Comparison of ENCODE assay signal across 24 cellular contexts in the genomic region with DNA sequence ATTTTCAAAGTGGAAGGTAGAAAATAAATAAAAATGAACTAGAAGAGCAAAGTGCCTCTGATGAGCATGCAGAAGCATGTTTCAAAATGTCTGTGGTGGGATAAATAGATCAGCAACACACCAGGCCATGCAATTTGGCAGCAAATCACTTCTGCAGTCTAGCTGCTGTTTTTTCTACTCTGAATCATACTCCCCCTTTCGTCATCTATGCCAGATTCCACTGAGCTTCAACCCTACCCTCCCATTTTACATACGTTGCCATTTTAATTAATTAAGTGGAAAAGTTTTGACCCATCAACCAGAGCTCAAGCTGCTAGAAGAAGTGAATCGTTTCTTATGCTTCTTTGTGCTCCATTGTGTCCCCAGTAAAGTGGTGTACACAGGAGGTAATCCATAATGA.
DNase-seq lines count a peak whose midpoint lies in the region; ATAC-seq and TF ChIP-seq lines count a peak whose summit lies in the region.
"Had no signal": no experiment of that assay in that cellular context is flagged by ENCODE, and none has a peak within 500 bp of the region (broad histone marks: within the 10 kb centered on the region; RNA-seq: fewer than 3 reads in every experiment).

No MANE protein-coding gene starts in this region.

- intact Hi-C loops in MCF 10A (cut with micrococcal nuclease) = no loop called here

- DNase-seq in NCI-H1694 treated with DMSO at 0.1 percent for 48 hours (lab: John Stamatoyannopoulos, UW) (peak; percentile 34), NCI-H1694 (lab: John Stamatoyannopoulos, UW) (no peak), MCF 10A (ENCODE audit: unreplicated experiment) (peak; percentile 85), fibroblast of the conjunctiva (ENCODE audit: low read depth) (peak; percentile 32)
- DNase-seq in stimulated activated CD4-positive, alpha-beta T cell treated with anti-CD3 and anti-CD28 coated beads, Interleukin-15, amount 100 ng/mL, for 24 hours = no peak
- DNase-seq: activated CD4-positive, CD25-positive, alpha-beta regulatory T cell; activated CD8-positive, alpha-beta T cell treated with anti-CD3 and anti-CD28 coated beads for 36 hours; activated naive CD4-positive, alpha-beta T cell treated with anti-CD3 and anti-CD28 coated beads, Interleukin-2, amount 10 ng/mL, durations not matched to agents 7 days and 5 days; activated T-cell treated with anti-CD3 and anti-CD28 coated beads, Interleukin-2, amount 50 U/mL, for 1 hour; Caco-2; islet precursor cell; naive thymus-derived CD8-positive, alpha-beta T cell; NCI-H2171 treated with DMSO at 0.1 percent for 48 hours; SK-N-SH; stimulated activated CD4-positive, alpha-beta T cell treated with anti-CD3 and anti-CD28 coated beads, Interleukin-4, amount 100 ng/mL, for 1 hour; stomach; T1000 had no signal

- POLR2A ChIA-PET in MCF 10A (lab: Yijun Ruan, JAX) = interaction anchor here (1.0 kb wide), 1 partner anchor 9 kb away, joined by 3 read pairs; no protein-coding TSS in a partner anchor

- no peak for ATAC-seq in HG03108 (IDR thresholded peaks at IDR 0.05; ENCODE audit: unreplicated experiment)
- no peak for ATAC-seq in HG02678 (IDR thresholded peaks at IDR 0.05; ENCODE audit: unreplicated experiment)
- ATAC-seq in GM21390 (IDR thresholded peaks at IDR 0.05; ENCODE audit: unreplicated experiment) = no peak
- ATAC-seq: activated CD8-positive, alpha-beta T cell treated with anti-CD3 and anti-CD28 coated beads for 36 hours; naive thymus-derived CD8-positive, alpha-beta T cell; Panc1 had no signal

- no peaks in the 10 kb centered on the region for H3K36me3 Mint-ChIP-seq in MCF 10A (ENCODE audit: insufficient read depth, unreplicated experiment)
- H3K36me3 Mint-ChIP-seq: activated naive CD4-positive, alpha-beta T cell treated with anti-CD3 and anti-CD28 coated beads, Interleukin-2, amount 10 ng/mL, durations not matched to agents 7 days and 5 days; brain; naive thymus-derived CD8-positive, alpha-beta T cell; type B pancreatic cell had no signal

- H3K4me3 Mint-ChIP-seq in MCF 10A (ENCODE audit: unreplicated experiment) = no peak overlapping the region
- H3K4me3 Mint-ChIP-seq: activated CD8-positive, alpha-beta T cell treated with anti-CD3 and anti-CD28 coated beads for 36 hours; activated naive CD4-positive, alpha-beta T cell treated with anti-CD3 and anti-CD28 coated beads, Interleukin-2, amount 10 ng/mL, durations not matched to agents 7 days and 5 days; brain; dendritic cell treated with granulocyte-macrophage colony-stimulating factor and Interleukin-4, amounts not matched to agents 40 ng/mL and 50 ng/mL, for 4 days; naive thymus-derived CD8-positive, alpha-beta T cell; type B pancreatic cell had no signal

- H3K9me3 Mint-ChIP-seq in MCF 10A (ENCODE audit: unreplicated experiment) = no peaks in the 10 kb centered on the region
- H3K9me3 Mint-ChIP-seq: activated CD8-positive, alpha-beta T cell treated with anti-CD3 and anti-CD28 coated beads for 36 hours; activated naive CD4-positive, alpha-beta T cell treated with anti-CD3 and anti-CD28 coated beads, Interleukin-2, amount 10 ng/mL, durations not matched to agents 7 days and 5 days; brain; dendritic cell treated with granulocyte-macrophage colony-stimulating factor and Interleukin-4, amounts not matched to agents 40 ng/mL and 50 ng/mL, for 4 days; type B pancreatic cell had no signal

- TF ChIP-seq CTCF in MCF 10A (IDR thresholded peaks at IDR 0.05; ENCODE audit: unreplicated experiment) = no peak

- H3K27me3 Mint-ChIP-seq in MCF 10A (ENCODE audit: insufficient read depth, unreplicated experiment) = no peaks in the 10 kb centered on the region
- H3K27me3 Mint-ChIP-seq: activated CD8-positive, alpha-beta T cell treated with anti-CD3 and anti-CD28 coated beads for 36 hours; activated naive CD4-positive, alpha-beta T cell treated with anti-CD3 and anti-CD28 coated beads, Interleukin-2, amount 10 ng/mL, durations not matched to agents 7 days and 5 days; brain; dendritic cell treated with granulocyte-macrophage colony-stimulating factor and Interleukin-4, amounts not matched to agents 40 ng/mL and 50 ng/mL, for 4 days; naive thymus-derived CD8-positive, alpha-beta T cell; type B pancreatic cell had no signal

- peaks cover 11% of the 10 kb centered on the region for H3K4me1 Mint-ChIP-seq in MCF 10A (ENCODE audit: insufficient read depth, unreplicated experiment)
- H3K4me1 Mint-ChIP-seq: activated naive CD4-positive, alpha-beta T cell treated with anti-CD3 and anti-CD28 coated beads, Interleukin-2, amount 10 ng/mL, durations not matched to agents 7 days and 5 days; naive thymus-derived CD8-positive, alpha-beta T cell had no signal

- CTCF ChIA-PET in MCF 10A (lab: Yijun Ruan, JAX) = interaction anchor here (1.0 kb wide), 1 partner anchor 423 kb away, joined by 3 read pairs; no protein-coding TSS in a partner anchor

- H3K27ac Mint-ChIP-seq in MCF 10A (ENCODE audit: low read depth, unreplicated experiment) = no peak overlapping the region
- H3K27ac Mint-ChIP-seq: activated CD8-positive, alpha-beta T cell treated with anti-CD3 and anti-CD28 coated beads for 36 hours; activated naive CD4-positive, alpha-beta T cell treated with anti-CD3 and anti-CD28 coated beads, Interleukin-2, amount 10 ng/mL, durations not matched to agents 7 days and 5 days; brain; dendritic cell treated with granulocyte-macrophage colony-stimulating factor and Interleukin-4, amounts not matched to agents 40 ng/mL and 50 ng/mL, for 4 days; naive thymus-derived CD8-positive, alpha-beta T cell; type B pancreatic cell had no signal

- BruUV-seq in MCF 10A (replicated peaks; lab: Mats Ljungman, UMichigan) = no TSS peak

Comparison
In these comparisons a context has a peak if more than half of its experiments do, and no peak if none do; other contexts are left out.
1. DNase-seq: peak in NCI-H1694 treated with DMSO at 0.1 percent for 48 hours (single experiment), MCF 10A (single experiment) and fibroblast of the conjunctiva (single experiment); none in NCI-H1694 (single experiment) and stimulated activated CD4-positive, alpha-beta T cell treated with anti-CD3 and anti-CD28 coated beads, Interleukin-15, amount 100 ng/mL, for 24 hours (single experiment).